ENCODE assay signal across 12 cellular contexts in genomic region chr6:159759645-159760044, GRCh38. TPM values are rescaled to one million over a fixed set of nuclear protein-coding genes. Genes with fewer than 3 reads are reported as not detected.
A peak's percentile ranks its signal among the peaks of the same experiment; 100 is the strongest.
DNase-seq lines count a peak whose midpoint lies in the region; ATAC-seq and TF ChIP-seq lines count a peak whose summit lies in the region.
"Had no signal": no experiment of that assay in that cellular context is flagged by ENCODE, and none has a peak within 500 bp of the region (broad histone marks: within the 10 kb centered on the region; RNA-seq: fewer than 3 reads in every experiment).

No MANE protein-coding gene starts in this region.

- TF ChIP-seq CTCF in OCI-LY7 (conservative IDR thresholded peaks at IDR 0.05; ENCODE audit: low read length) (no peak), brain (conservative IDR thresholded peaks at IDR 0.05) (no peak), osteocyte (IDR thresholded peaks at IDR 0.05) (no peak)

- peaks cover 23% of the 10 kb centered on the region for H3K4me1 Mint-ChIP-seq in activated CD4-positive, alpha-beta T cell treated with anti-CD3 and anti-CD28 coated beads for 36 hours
- H3K4me1 Mint-ChIP-seq in brain (peaks cover 38% of the 10 kb centered on the region), osteocyte (ENCODE audit: unreplicated experiment) (peaks cover 25% of the 10 kb centered on the region)

- no peaks in the 10 kb centered on the region; the same call in 1 of the 2 replicates for H3K79me2 ChIP-seq in OCI-LY7 (ENCODE audit: insufficient read depth, low read depth, low read length)

- peak overlapping the region; percentile 47 for H3K4me3 ChIP-seq in OCI-LY7 (ENCODE audit: low read depth, low read length, poor library complexity, severe bottlenecking)

- H3K9me2 ChIP-seq in OCI-LY7 (ENCODE audit: insufficient read depth, low read length) = no peaks in the 10 kb centered on the region

- peaks cover 15% of the 10 kb centered on the region for H3K4me1 ChIP-seq in OCI-LY7 (ENCODE audit: insufficient read depth, low read length, poor library complexity, severe bottlenecking)

- no peak for DNase-seq in activated CD4-positive, alpha-beta T cell treated with anti-CD3 and anti-CD28 coated beads for 36 hours
- no peak for DNase-seq in activated CD4-positive, alpha-beta T cell treated with anti-CD3 and anti-CD28 coated beads, Interleukin-2, amount 50 U/mL, for 4 hours
- DNase-seq in OCI-LY7 (ENCODE audit: low spot score) = peak; percentile 16
- no peak for DNase-seq in osteocyte (ENCODE audit: extremely low spot score, unreplicated experiment)
- no peak for DNase-seq in iPS-NIHi11 (ENCODE audit: low spot score)
- DNase-seq in substantia nigra (lab: John Stamatoyannopoulos, UW) = no peak
- DNase-seq: activated CD4-positive, alpha-beta T cell treated with anti-CD3 and anti-CD28 coated beads for 1 hour; aorta; GOT3 had no signal

- no peaks in the 10 kb centered on the region for H3K9me3 ChIP-seq in OCI-LY7 (ENCODE audit: low read length)

- no peaks in the 10 kb centered on the region for H3K9me3 Mint-ChIP-seq in activated CD4-positive, alpha-beta T cell treated with anti-CD3 and anti-CD28 coated beads for 36 hours (ENCODE audit: low read depth)
- H3K9me3 Mint-ChIP-seq in brain = peaks cover 0 to 2% (median 0%) of the 10 kb centered on the region in 5 experiments
- no peaks in the 10 kb centered on the region for H3K9me3 Mint-ChIP-seq in osteocyte (ENCODE audit: unreplicated experiment)

- no peak for ATAC-seq in activated CD4-positive, alpha-beta T cell treated with anti-CD3 and anti-CD28 coated beads for 36 hours
- no peak for ATAC-seq in GM21423 (IDR thresholded peaks at IDR 0.05; ENCODE audit: unreplicated experiment)

- CTCF ChIA-PET in activated CD4-positive, alpha-beta T cell treated with anti-CD3 and anti-CD28 coated beads for 36 hours (lab: Charles Lee) = interaction anchor here (0.6 to 1.2 kb wide), 4 partner anchors 15 to 961 kb away, joined by 3 read pairs; no protein-coding TSS in a partner anchor
- CTCF ChIA-PET in OCI-LY7 (lab: Charles Lee; ENCODE audit: unreplicated experiment) = no interaction called here

- peaks cover 68% of the 10 kb centered on the region for H3K36me3 ChIP-seq in OCI-LY7 (ENCODE audit: insufficient read depth, low read length)

- H3K4me2 ChIP-seq in OCI-LY7 (ENCODE audit: low read length) = no peak overlapping the region

- no TSS peak for BruUV-seq in OCI-LY7 (replicated peaks; lab: Mats Ljungman, UMichigan)

- POLR2A ChIA-PET in activated CD4-positive, alpha-beta T cell treated with anti-CD3 and anti-CD28 coated beads for 36 hours (lab: Charles Lee) = interaction anchor here (0.6 to 4.3 kb wide), 3 partner anchors 8 to 1925 kb away, joined by 3 to 24 read pairs (median 4); partner anchors contain the start of gene TCP1
- POLR2A ChIA-PET in OCI-LY7 (lab: Charles Lee) = interaction anchor here (0.6 to 2.6 kb wide), 6 partner anchors 8 to 1684 kb away, joined by 3 to 11 read pairs (median 4); partner anchors contain the start of genes MRPL18 and WTAP

- no peaks in the 10 kb centered on the region for H3K27me3 Mint-ChIP-seq in activated CD4-positive, alpha-beta T cell treated with anti-CD3 and anti-CD28 coated beads for 36 hours
- H3K27me3 Mint-ChIP-seq in brain = peaks cover 5% of the 10 kb centered on the region
- no peaks in the 10 kb centered on the region for H3K27me3 Mint-ChIP-seq in osteocyte (ENCODE audit: unreplicated experiment)

- intact Hi-C loops in activated CD4-positive, alpha-beta T cell treated with anti-CD3 and anti-CD28 coated beads for 36 hours (cut with DNase I, micrococcal nuclease) = loop anchor here in 1 of 2 experiments (2.0 kb wide), 1 partner anchor 69 kb away; no protein-coding TSS in a partner anchor
- intact Hi-C loops in OCI-LY7 (cut with micrococcal nuclease; ENCODE audit: unreplicated experiment) = loop anchor here (2.0 kb wide), 1 partner anchor 67 kb away; the partner anchor contains the start of gene SOD2

- H3K36me3 Mint-ChIP-seq in activated CD4-positive, alpha-beta T cell treated with anti-CD3 and anti-CD28 coated beads for 36 hours (ENCODE audit: low read depth) = peaks cover 56% of the 10 kb centered on the region
- H3K36me3 Mint-ChIP-seq in brain (peaks cover 49% of the 10 kb centered on the region), osteocyte (ENCODE audit: unreplicated experiment) (peaks cover 29% of the 10 kb centered on the region)

- peak overlapping the region; percentile 39 for H3K27ac Mint-ChIP-seq in activated CD4-positive, alpha-beta T cell treated with anti-CD3 and anti-CD28 coated beads for 36 hours
- H3K27ac Mint-ChIP-seq in brain = peak overlapping the region; percentile 5 to 80 (median 51)
- peak overlapping the region; percentile 98 for H3K27ac Mint-ChIP-seq in osteocyte (ENCODE audit: unreplicated experiment)

- H3K27ac ChIP-seq in OCI-LY7 (ENCODE audit: low read depth, low read length, poor library complexity, severe bottlenecking) = peak overlapping the region; percentile 40
- no peak overlapping the region for H3K27ac ChIP-seq in substantia nigra (ENCODE audit: low read depth, low read length, poor library complexity, severe bottlenecking)

- H2AFZ ChIP-seq in OCI-LY7 (ENCODE audit: low read length) = no peak overlapping the region

- 0 out of 2 replicates have a peak, but pooled peaks cover 3% of the 10 kb centered on the region for H4K20me1 ChIP-seq in OCI-LY7 (ENCODE audit: insufficient read depth, low read length)

- H3K4me3 Mint-ChIP-seq in activated CD4-positive, alpha-beta T cell treated with anti-CD3 and anti-CD28 coated beads for 36 hours = peak overlapping the region; percentile 20
- H3K4me3 Mint-ChIP-seq in brain = peak overlapping the region; percentile 40 to 84 (median 62)
- H3K4me3 Mint-ChIP-seq in osteocyte (ENCODE audit: unreplicated experiment) = peak overlapping the region; percentile 3

RNA-seq across cellular contexts. Expression of gene ACAT2, which starts 2.2 kb away (rescaled TPM):
- total RNA-seq in activated CD4-positive, alpha-beta T cell treated with anti-CD3 and anti-CD28 coated beads for 36 hours = 10 to 100 TPM; 55.0 to 82.1 TPM
- total RNA-seq in OCI-LY7 (2014; rRNA removed; shearing (Covaris generic)) = 39.4 and 42.4 TPM in 2 replicates
- total RNA-seq in OCI-LY7 (2022) = 90.1 and 110 TPM in 2 replicates
- polyA plus RNA-seq in brain (ENCODE audit: insufficient read depth, low read depth, low replicate concordance) = 72.9 TPM
- 21.3 and 22.4 TPM in 2 replicates for total RNA-seq in osteocyte

RNA-seq across cellular contexts. Expression of gene TCP1, which starts 29.8 kb away (rescaled TPM):
- total RNA-seq in activated CD4-positive, alpha-beta T cell treated with anti-CD3 and anti-CD28 coated beads for 36 hours = 100 to 1,000 TPM; 358 to 496 TPM
- total RNA-seq in OCI-LY7 (2014; rRNA removed; shearing (Covaris generic)) = 319 and 321 TPM in 2 replicates
- total RNA-seq in OCI-LY7 (2022) = 340 and 386 TPM in 2 replicates
- 432 TPM for polyA plus RNA-seq in brain (ENCODE audit: insufficient read depth, low read depth, low replicate concordance)
- 167 and 173 TPM in 2 replicates for total RNA-seq in osteocyte

RNA-seq across cellular contexts. Expression of gene MRPL18, which starts 30.6 kb away (rescaled TPM):
- total RNA-seq in activated CD4-positive, alpha-beta T cell treated with anti-CD3 and anti-CD28 coated beads for 36 hours = 10 to 100 TPM; 83.7 to 84.4 TPM
- total RNA-seq in OCI-LY7 (2014; rRNA removed; shearing (Covaris generic)) = 128 and 147 TPM in 2 replicates
- total RNA-seq in OCI-LY7 (2022) (102 and 117 TPM in 2 replicates), osteocyte (47.1 and 47.3 TPM in 2 replicates)
- 105 TPM for polyA plus RNA-seq in brain (ENCODE audit: insufficient read depth, low read depth, low replicate concordance)

RNA-seq across cellular contexts. Expression of gene WTAP, which starts 32.3 kb away (rescaled TPM):
- total RNA-seq in activated CD4-positive, alpha-beta T cell treated with anti-CD3 and anti-CD28 coated beads for 36 hours = 10 to 100 TPM; 87.2 to 91.5 TPM
- total RNA-seq in OCI-LY7 (2014; rRNA removed; shearing (Covaris generic)) = 93.3 and 99.3 TPM in 2 replicates
- total RNA-seq in OCI-LY7 (2022) = 115 and 117 TPM in 2 replicates
- 65.7 TPM for polyA plus RNA-seq in brain (ENCODE audit: insufficient read depth, low read depth, low replicate concordance)
- 82.3 and 83.7 TPM in 2 replicates for total RNA-seq in osteocyte

RNA-seq across cellular contexts. Expression of gene PNLDC1, which starts 40.4 kb away (rescaled TPM):
- under 1 TPM; 0.11 TPM for total RNA-seq in activated CD4-positive, alpha-beta T cell treated with anti-CD3 and anti-CD28 coated beads for 36 hours
- not detected in 2 replicates for total RNA-seq in OCI-LY7 (2014; rRNA removed; shearing (Covaris generic))
- total RNA-seq in OCI-LY7 (2022) = not detected in 2 replicates
- 0.36 TPM for polyA plus RNA-seq in brain (ENCODE audit: insufficient read depth, low read depth, low replicate concordance)
- not detected in 2 replicates for total RNA-seq in osteocyte
- total RNA-seq: epithelial cell of proximal tubule had no signal

Comparison
In these comparisons a context has a peak if more than half of its experiments do, and no peak if none do; other contexts are left out.
1. H3K27ac Mint-ChIP-seq: peak in every context shown above with its lines; median percentile 98 in osteocyte; 51 in brain; 39 in activated CD4-positive, alpha-beta T cell treated with anti-CD3 and anti-CD28 coated beads for 36 hours.
2. H3K4me3 Mint-ChIP-seq: peak in every context shown above with its lines; median percentile 62 in brain; 20 in activated CD4-positive, alpha-beta T cell treated with anti-CD3 and anti-CD28 coated beads for 36 hours; 3 in osteocyte.